ENCODE assay signal across 19 cellular contexts in genomic region chr12:122819209-122819805, GRCh38. TPM values are rescaled to one million over a fixed set of nuclear protein-coding genes. Genes with fewer than 3 reads are reported as not detected.
DNase-seq lines count a peak whose midpoint lies in the region; ATAC-seq and TF ChIP-seq lines count a peak whose summit lies in the region.
"Had no signal": no experiment of that assay in that cellular context is flagged by ENCODE, and none has a peak within 500 bp of the region (broad histone marks: within the 10 kb centered on the region; RNA-seq: fewer than 3 reads in every experiment).

No MANE protein-coding gene starts in this region.

- H3K27me3 Mint-ChIP-seq in activated B cell treated with CpG ODN at 0.5 μM for 24 hours = no peaks in the 10 kb centered on the region
- H3K27me3 Mint-ChIP-seq in glutamatergic neuron (ENCODE audit: unreplicated experiment) = peaks cover 7% of the 10 kb centered on the region
- no peaks in the 10 kb centered on the region for H3K27me3 Mint-ChIP-seq in type B pancreatic cell
- no peaks in the 10 kb centered on the region for H3K27me3 Mint-ChIP-seq in mesothelial cell of epicardium (ENCODE audit: low read depth)

- TF ChIP-seq CTCF in activated B cell treated with CpG ODN at 0.5 μM for 24 hours (IDR thresholded peaks at IDR 0.05) = no peak
- no peak for TF ChIP-seq CTCF in glutamatergic neuron (IDR thresholded peaks at IDR 0.05; ENCODE audit: partially characterized antibody, unreplicated experiment)
- no peak for TF ChIP-seq CTCF in type B pancreatic cell (conservative IDR thresholded peaks at IDR 0.05)
- TF ChIP-seq CTCF in right atrium auricular region (IDR thresholded peaks at IDR 0.05) = no peak
- TF ChIP-seq CTCF in mesothelial cell of epicardium (IDR thresholded peaks at IDR 0.05; ENCODE audit: unreplicated experiment) = no peak

- CTCF ChIA-PET in activated B cell treated with CpG ODN at 0.5 μM for 24 hours (lab: Charles Lee) = interaction anchor here (1.4 kb wide), 1 partner anchor 15 kb away, joined by 4 read pairs; no protein-coding TSS in a partner anchor

- no peaks in the 10 kb centered on the region for H3K27me3 ChIP-seq in right atrium auricular region

- no peak overlapping the region for H3K4me3 Mint-ChIP-seq in activated B cell treated with CpG ODN at 0.5 μM for 24 hours
- H3K4me3 Mint-ChIP-seq in glutamatergic neuron (ENCODE audit: unreplicated experiment) = no peak overlapping the region
- H3K4me3 Mint-ChIP-seq in type B pancreatic cell = no peak overlapping the region
- H3K4me3 Mint-ChIP-seq in mesothelial cell of epicardium = no peak overlapping the region
- H3K4me3 Mint-ChIP-seq: CD4-positive, CD25-positive, alpha-beta regulatory T cell had no signal

- no peaks in the 10 kb centered on the region for H3K36me3 ChIP-seq in right atrium auricular region

- H3K27ac Mint-ChIP-seq in activated B cell treated with CpG ODN at 0.5 μM for 24 hours = peak overlapping the region; percentile 95
- peak overlapping the region; percentile 39 for H3K27ac Mint-ChIP-seq in glutamatergic neuron (ENCODE audit: unreplicated experiment)
- peak overlapping the region; percentile 28 for H3K27ac Mint-ChIP-seq in type B pancreatic cell
- H3K27ac Mint-ChIP-seq in mesothelial cell of epicardium = no peak overlapping the region
- H3K27ac Mint-ChIP-seq: CD4-positive, CD25-positive, alpha-beta regulatory T cell had no signal

- H3K4me1 Mint-ChIP-seq in activated B cell treated with CpG ODN at 0.5 μM for 24 hours = peaks cover 68% of the 10 kb centered on the region
- H3K4me1 Mint-ChIP-seq in glutamatergic neuron (ENCODE audit: low read depth, unreplicated experiment) = no peaks in the 10 kb centered on the region
- no peaks in the 10 kb centered on the region for H3K4me1 Mint-ChIP-seq in type B pancreatic cell (ENCODE audit: unreplicated experiment)
- H3K4me1 Mint-ChIP-seq in mesothelial cell of epicardium = no peaks in the 10 kb centered on the region

- no peaks in the 10 kb centered on the region for H3K4me1 ChIP-seq in right atrium auricular region

- ATAC-seq in activated B cell treated with CpG ODN at 0.5 μM for 24 hours (ENCODE audit: low read depth) (no peak), GM21576 (IDR thresholded peaks at IDR 0.05; ENCODE audit: unreplicated experiment) (no peak)
- ATAC-seq: HepG2, Panc1, Right ventricle myocardium inferior had no signal

- POLR2A ChIA-PET in activated B cell treated with CpG ODN at 0.5 μM for 24 hours (lab: Charles Lee) = interaction anchor here (1.3 to 1.7 kb wide), 2 partner anchors 17 kb away, joined by 3 to 7 read pairs; no protein-coding TSS in a partner anchor

- no peaks in the 10 kb centered on the region for H3K9me3 Mint-ChIP-seq in activated B cell treated with CpG ODN at 0.5 μM for 24 hours
- H3K9me3 Mint-ChIP-seq in glutamatergic neuron (ENCODE audit: unreplicated experiment) = peaks cover 1% of the 10 kb centered on the region
- no peaks in the 10 kb centered on the region for H3K9me3 Mint-ChIP-seq in type B pancreatic cell
- H3K9me3 Mint-ChIP-seq in mesothelial cell of epicardium = peaks cover 5% of the 10 kb centered on the region
- H3K9me3 Mint-ChIP-seq: CD4-positive, CD25-positive, alpha-beta regulatory T cell had no signal

- DNase-seq in activated effector memory CD4-positive, alpha-beta T cell treated with anti-CD3 and anti-CD28 coated beads, Interleukin-2, amount 50 U/mL, for 16 hours = peak; percentile 34
- DNase-seq in activated effector memory CD4-positive, alpha-beta T cell treated with Interleukin-2 at 50 U/mL for 16 hours = no peak
- DNase-seq in activated B cell treated with CpG ODN at 0.5 μM for 24 hours (no peak), glutamatergic neuron (no peak), type B pancreatic cell (ENCODE audit: extremely low spot score, unreplicated experiment) (no peak), right atrium auricular region (ENCODE audit: low spot score) (no peak), mesothelial cell of epicardium (ENCODE audit: low spot score in 2 of 2, unreplicated experiment in 2 of 2) (no peak)
- DNase-seq: Calu3; CD4-positive, CD25-positive, alpha-beta regulatory T cell; DMS79 treated with DMSO at 0.1 percent for 48 hours; GF-D8; Karpas-422; MM.1S; NCI-H1105; NCI-H2029 had no signal

- intact Hi-C loops in activated B cell treated with CpG ODN at 0.5 μM for 24 hours (cut with micrococcal nuclease) = no loop called here

- H3K9me3 ChIP-seq in right atrium auricular region = no peaks in the 10 kb centered on the region

- H3K27ac ChIP-seq in right atrium auricular region = no peak overlapping the region

- H3K36me3 Mint-ChIP-seq in activated B cell treated with CpG ODN at 0.5 μM for 24 hours (ENCODE audit: low read depth) (no peaks in the 10 kb centered on the region), glutamatergic neuron (ENCODE audit: unreplicated experiment) (peaks cover 4% of the 10 kb centered on the region), type B pancreatic cell (no peaks in the 10 kb centered on the region), mesothelial cell of epicardium (no peaks in the 10 kb centered on the region)

- no peak overlapping the region for H3K4me3 ChIP-seq in right atrium auricular region

RNA-seq across cellular contexts. Expression of gene HIP1R, which starts 15.9 kb away (rescaled TPM):
- total RNA-seq in activated B cell treated with CpG ODN at 0.5 μM for 24 hours = 132 and 154 TPM in 2 replicates
- total RNA-seq in glutamatergic neuron (ENCODE audit: unreplicated experiment) = 19.3 TPM
- 40.5 and 45.5 TPM in 2 replicates for total RNA-seq in type B pancreatic cell (ENCODE audit: low replicate concordance)
- total RNA-seq in right atrium auricular region = 10 to 100 TPM; 32.4 to 43.8 TPM
- total RNA-seq in mesothelial cell of epicardium = 37.6 to 44.2 TPM (median 40.9 TPM) in 3 replicates

RNA-seq across cellular contexts. Expression of gene CCDC62, which starts 44.9 kb away (rescaled TPM):
- total RNA-seq in activated B cell treated with CpG ODN at 0.5 μM for 24 hours (1.6 and 1.7 TPM in 2 replicates), glutamatergic neuron (ENCODE audit: unreplicated experiment) (0.78 TPM), type B pancreatic cell (ENCODE audit: low replicate concordance) (0.57 and 1.0 TPM in 2 replicates), right atrium auricular region (under 1 TPM; 0.48 to 0.67 TPM), mesothelial cell of epicardium (0.78 to 1.1 TPM (median 0.78 TPM) in 3 replicates)
